ENCODE assay signal across 18 cellular contexts in genomic region chr2:58984731-58985130, GRCh38.
"Had no signal": no experiment of that assay in that cellular context is flagged by ENCODE, and none has a peak within 500 bp of the region (broad histone marks: within the 10 kb centered on the region; RNA-seq: fewer than 3 reads in every experiment).

No MANE protein-coding gene starts in this region.

- H2AFZ ChIP-seq: parathyroid adenoma had no signal

- H3K4me1 ChIP-seq: esophagus squamous epithelium, parathyroid adenoma, tibial nerve had no signal

- H3K36me3 ChIP-seq: cardiac muscle cell, esophagus squamous epithelium, tibial nerve, WERI-Rb-1 had no signal

- FAIRE-seq: colon had no signal

- DNase-seq: activated CD4-positive, alpha-beta T cell treated with anti-CD3 and anti-CD28 coated beads for 36 hours; activated naive CD4-positive, alpha-beta T cell treated with anti-CD3 and anti-CD28 coated beads, Interleukin-2, amount 50 U/mL, for 16 hours; activated T-cell treated with anti-CD3 and anti-CD28 coated beads for 4 hours; amygdala; esophagus squamous epithelium; foreskin fibroblast; immature natural killer cell; naive thymus-derived CD4-positive, alpha-beta T cell; retina; stimulated activated CD4-positive, alpha-beta T cell treated with anti-CD3 and anti-CD28 coated beads, Interleukin-4, amount 100 ng/mL, for 4 hours; T-cell; T1000; WERI-Rb-1 had no signal

- H3K27me3 ChIP-seq: cardiac muscle cell, esophagus squamous epithelium, tibial nerve had no signal

- H3K9me3 ChIP-seq: esophagus squamous epithelium, tibial nerve had no signal

- H3K4me3 ChIP-seq: cardiac muscle cell, esophagus squamous epithelium, lung, tibial nerve had no signal

- H3K27ac ChIP-seq: cardiac muscle cell, esophagus squamous epithelium, parathyroid adenoma, tibial nerve, WERI-Rb-1 had no signal

- H3K9ac ChIP-seq: parathyroid adenoma had no signal

- H3K79me2 ChIP-seq: parathyroid adenoma had no signal
